Comparison of ENCODE assay signal across 1 cellular context in genomic region chr14:89701079-89702043, GRCh38.
TF ChIP-seq lines count a peak whose summit lies in the region.

No MANE protein-coding gene starts in this region.

TF ChIP-seq in HepG2, 621 proteins besides CTCF, POLR2A, EP300 and RAD21 (continued from another document and continues in another):
- no peak for TF ChIP-seq ZBTB40 (IDR thresholded peaks at IDR 0.05)
- TF ChIP-seq ZBTB40 (CRISPR knock-in tag; IDR thresholded peaks at IDR 0.05) = 0 out of 2 replicates have a peak, but pooled peaks have one; percentile 14
- TF ChIP-seq TOE1 (CRISPR knock-in tag; IDR thresholded peaks at IDR 0.05) = no peak
- TF ChIP-seq DNMT1 (CRISPR knock-in tag; IDR thresholded peaks at IDR 0.05) = no peak
- no peak for TF ChIP-seq CAMTA2 (CRISPR knock-in tag; IDR thresholded peaks at IDR 0.05; ENCODE audit: borderline replicate concordance)
- TF ChIP-seq PBX2 (CRISPR knock-in tag; IDR thresholded peaks at IDR 0.05) = no peak
- 0 out of 2 replicates have a peak, but pooled peaks have one; percentile 40 for TF ChIP-seq ZNF253 (CRISPR knock-in tag; IDR thresholded peaks at IDR 0.05; ENCODE audit: borderline replicate concordance)
- no peak for TF ChIP-seq CBFB (CRISPR knock-in tag; IDR thresholded peaks at IDR 0.05)
- TF ChIP-seq ZNF546 (CRISPR knock-in tag; conservative IDR thresholded peaks at IDR 0.05) = no peak
- TF ChIP-seq FOXP1 (IDR thresholded peaks at IDR 0.05) = no peak
- no peak for TF ChIP-seq FOXP1 (CRISPR knock-in tag; IDR thresholded peaks at IDR 0.05)
- no peak for TF ChIP-seq TARDBP (CRISPR knock-in tag; IDR thresholded peaks at IDR 0.05)
- no peak for TF ChIP-seq DZIP1 (CRISPR knock-in tag; IDR thresholded peaks at IDR 0.05)
- no peak for TF ChIP-seq ZNF816 (CRISPR knock-in tag; IDR thresholded peaks at IDR 0.05; ENCODE audit: borderline replicate concordance)
- no peak for TF ChIP-seq ZNF513 (CRISPR knock-in tag; conservative IDR thresholded peaks at IDR 0.05)
- no peak for TF ChIP-seq TEAD2 (CRISPR knock-in tag; IDR thresholded peaks at IDR 0.05)
- TF ChIP-seq CCAR2 (optimal IDR thresholded peaks at IDR 0.05; ENCODE audit: low read depth, low read length) = no peak
- TF ChIP-seq BCL6 (CRISPR knock-in tag; IDR thresholded peaks at IDR 0.05) = peak; percentile 24; the same call in 1 of the 2 replicates
- TF ChIP-seq ZBTB7B (CRISPR knock-in tag; IDR thresholded peaks at IDR 0.05) = no peak
- TF ChIP-seq ZNF263 (CRISPR knock-in tag; IDR thresholded peaks at IDR 0.05) = no peak
- TF ChIP-seq MTERF4 (CRISPR knock-in tag; IDR thresholded peaks at IDR 0.05) = peak; percentile 44; the same call in 1 of the 2 replicates
- TF ChIP-seq JUN (CRISPR knock-in tag; IDR thresholded peaks at IDR 0.05) = no peak
- no peak for TF ChIP-seq ZFP62 (CRISPR knock-in tag; IDR thresholded peaks at IDR 0.05)
- TF ChIP-seq SNAPC4 (CRISPR knock-in tag; IDR thresholded peaks at IDR 0.05) = no peak
- no peak for TF ChIP-seq GTF3A (CRISPR knock-in tag; conservative IDR thresholded peaks at IDR 0.05)
- no peak for TF ChIP-seq KDM4B (CRISPR knock-in tag; IDR thresholded peaks at IDR 0.05)
- peak; percentile 60; the same call in 1 of the 2 replicates for TF ChIP-seq ZGPAT (CRISPR knock-in tag; IDR thresholded peaks at IDR 0.05)
- TF ChIP-seq TRAFD1 (CRISPR knock-in tag; IDR thresholded peaks at IDR 0.05; ENCODE audit: borderline replicate concordance) = no peak
- TF ChIP-seq SAFB2 (CRISPR knock-in tag; IDR thresholded peaks at IDR 0.05; ENCODE audit: borderline replicate concordance, low read depth) = 0 out of 2 replicates have a peak, but pooled peaks have one; percentile 35
- TF ChIP-seq NFYC (CRISPR knock-in tag; IDR thresholded peaks at IDR 0.05) = no peak
- TF ChIP-seq ERF (CRISPR knock-in tag; IDR thresholded peaks at IDR 0.05) = no peak
- no peak for TF ChIP-seq ZNF234 (CRISPR knock-in tag; conservative IDR thresholded peaks at IDR 0.05)
